1 cellular context compared by ENCODE assay signal in the genomic region with DNA sequence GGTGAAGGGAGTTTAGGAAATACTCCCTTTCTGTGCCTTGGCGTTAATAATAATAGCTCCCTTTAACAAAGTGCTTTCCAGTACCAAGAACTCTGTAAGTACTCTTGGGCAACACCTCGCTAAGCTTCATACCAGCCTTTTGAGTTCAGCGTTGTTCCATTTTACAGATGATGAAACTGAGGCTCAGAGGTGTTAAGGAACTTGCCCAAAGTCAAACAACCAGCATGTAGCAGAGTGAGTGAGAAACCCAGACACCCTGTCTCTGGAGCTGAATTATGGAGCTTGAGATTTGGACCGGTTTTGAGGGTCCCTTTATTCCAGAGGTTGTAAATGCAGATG.
TF ChIP-seq lines count a peak whose summit lies in the region.

No MANE protein-coding gene starts in this region.

TF ChIP-seq in K562, 482 proteins besides CTCF, POLR2A, EP300 and RAD21 (continued from another document):
- TF ChIP-seq, protein P1, sequence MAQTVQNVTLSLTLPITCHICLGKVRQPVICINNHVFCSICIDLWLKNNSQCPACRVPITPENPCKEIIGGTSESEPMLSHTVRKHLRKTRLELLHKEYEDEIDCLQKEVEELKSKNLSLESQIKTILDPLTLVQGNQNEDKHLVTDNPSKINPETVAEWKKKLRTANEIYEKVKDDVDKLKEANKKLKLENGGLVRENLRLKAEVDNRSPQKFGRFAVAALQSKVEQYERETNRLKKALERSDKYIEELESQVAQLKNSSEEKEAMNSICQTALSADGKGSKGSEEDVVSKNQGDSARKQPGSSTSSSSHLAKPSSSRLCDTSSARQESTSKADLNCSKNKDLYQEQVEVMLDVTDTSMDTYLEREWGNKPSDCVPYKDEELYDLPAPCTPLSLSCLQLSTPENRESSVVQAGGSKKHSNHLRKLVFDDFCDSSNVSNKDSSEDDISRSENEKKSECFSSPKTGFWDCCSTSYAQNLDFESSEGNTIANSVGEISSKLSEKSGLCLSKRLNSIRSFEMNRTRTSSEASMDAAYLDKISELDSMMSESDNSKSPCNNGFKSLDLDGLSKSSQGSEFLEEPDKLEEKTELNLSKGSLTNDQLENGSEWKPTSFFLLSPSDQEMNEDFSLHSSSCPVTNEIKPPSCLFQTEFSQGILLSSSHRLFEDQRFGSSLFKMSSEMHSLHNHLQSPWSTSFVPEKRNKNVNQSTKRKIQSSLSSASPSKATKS (CRISPR knock-in tag; IDR thresholded peaks at IDR 0.05), result no peak
- TF ChIP-seq GTF2E2 (tag; IDR thresholded peaks at IDR 0.05), result no peak; the same call in 1 of the 2 replicates
- TF ChIP-seq RCOR1 (IDR thresholded peaks at IDR 0.05; ENCODE audit: borderline replicate concordance in 1 of 2, low read depth in 2 of 2, low read length in 2 of 2), result peak in 1 of 2 experiments; percentile 73; a peak in 1 of 4 replicates
- TF ChIP-seq RBM25 (IDR thresholded peaks at IDR 0.05; ENCODE audit: low read depth, low read length, severe bottlenecking), result peak; percentile 99
- TF ChIP-seq ZNF395 (CRISPR knock-in tag; IDR thresholded peaks at IDR 0.05), result no peak
TF ChIP-seq in K562: peak in this region for 10.
